Comparison of ENCODE assay signal across 1 cellular context in the genomic region with DNA sequence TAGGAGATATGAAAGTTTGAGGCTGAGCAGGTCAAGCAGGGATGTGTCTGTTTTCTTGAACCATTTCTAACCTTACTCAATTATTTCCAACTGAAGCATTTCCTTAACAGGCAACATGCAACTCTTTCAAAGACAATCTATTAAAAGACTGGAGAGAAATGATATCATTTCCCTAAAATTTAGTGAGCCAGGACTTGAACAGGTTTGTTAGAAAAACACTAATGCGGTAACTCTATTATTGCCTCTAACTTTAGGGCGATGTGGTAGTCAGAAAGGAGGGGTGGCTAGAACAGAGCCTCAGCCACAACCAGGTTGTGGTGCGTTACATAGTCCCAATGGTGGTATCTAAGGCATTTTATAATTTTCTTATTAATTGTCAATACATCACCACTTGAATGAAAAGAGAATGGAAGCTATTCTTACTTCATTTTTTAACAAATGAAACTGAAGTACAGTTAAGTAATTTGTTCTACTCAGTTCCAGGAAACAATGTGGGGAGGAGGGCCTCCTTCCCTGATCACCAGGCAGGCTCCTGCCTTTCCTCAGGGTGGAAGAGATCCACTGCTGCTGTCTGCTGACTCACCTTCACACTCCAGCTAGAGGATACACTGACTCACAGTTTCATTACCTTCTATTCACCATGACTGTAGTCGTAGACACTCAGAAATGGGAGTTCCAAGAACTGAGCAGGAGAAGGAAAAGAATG.
TF ChIP-seq lines count a peak whose summit lies in the region.

No MANE protein-coding gene starts in this region.

TF ChIP-seq in HEK293, 187 proteins besides CTCF, POLR2A, EP300 and RAD21 (continued from another document):
- TF ChIP-seq, protein P1, sequence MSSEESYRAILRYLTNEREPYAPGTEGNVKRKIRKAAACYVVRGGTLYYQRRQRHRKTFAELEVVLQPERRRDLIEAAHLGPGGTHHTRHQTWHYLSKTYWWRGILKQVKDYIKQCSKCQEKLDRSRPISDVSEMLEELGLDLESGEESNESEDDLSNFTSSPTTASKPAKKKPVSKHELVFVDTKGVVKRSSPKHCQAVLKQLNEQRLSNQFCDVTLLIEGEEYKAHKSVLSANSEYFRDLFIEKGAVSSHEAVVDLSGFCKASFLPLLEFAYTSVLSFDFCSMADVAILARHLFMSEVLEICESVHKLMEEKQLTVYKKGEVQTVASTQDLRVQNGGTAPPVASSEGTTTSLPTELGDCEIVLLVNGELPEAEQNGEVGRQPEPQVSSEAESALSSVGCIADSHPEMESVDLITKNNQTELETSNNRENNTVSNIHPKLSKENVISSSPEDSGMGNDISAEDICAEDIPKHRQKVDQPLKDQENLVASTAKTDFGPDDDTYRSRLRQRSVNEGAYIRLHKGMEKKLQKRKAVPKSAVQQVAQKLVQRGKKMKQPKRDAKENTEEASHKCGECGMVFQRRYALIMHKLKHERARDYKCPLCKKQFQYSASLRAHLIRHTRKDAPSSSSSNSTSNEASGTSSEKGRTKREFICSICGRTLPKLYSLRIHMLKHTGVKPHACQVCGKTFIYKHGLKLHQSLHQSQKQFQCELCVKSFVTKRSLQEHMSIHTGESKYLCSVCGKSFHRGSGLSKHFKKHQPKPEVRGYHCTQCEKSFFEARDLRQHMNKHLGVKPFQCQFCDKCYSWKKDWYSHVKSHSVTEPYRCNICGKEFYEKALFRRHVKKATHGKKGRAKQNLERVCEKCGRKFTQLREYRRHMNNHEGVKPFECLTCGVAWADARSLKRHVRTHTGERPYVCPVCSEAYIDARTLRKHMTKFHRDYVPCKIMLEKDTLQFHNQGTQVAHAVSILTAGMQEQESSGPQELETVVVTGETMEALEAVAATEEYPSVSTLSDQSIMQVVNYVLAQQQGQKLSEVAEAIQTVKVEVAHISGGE (tag by site-specific recombination; conservative IDR thresholded peaks at IDR 0.05; ENCODE audit: low read depth) = no peak
- TF ChIP-seq GLIS1 (tag by site-specific recombination; IDR thresholded peaks at IDR 0.05) = no peak
- TF ChIP-seq KLF9 (tag by site-specific recombination; IDR thresholded peaks at IDR 0.05; ENCODE audit: low read depth) = no peak
- TF ChIP-seq YY1 (tag by site-specific recombination; IDR thresholded peaks at IDR 0.05) = no peak
- peak; percentile 35; the same call in 1 of the 2 replicates for TF ChIP-seq PRDM1 (tag by site-specific recombination; IDR thresholded peaks at IDR 0.05)
- TF ChIP-seq, protein P2, sequence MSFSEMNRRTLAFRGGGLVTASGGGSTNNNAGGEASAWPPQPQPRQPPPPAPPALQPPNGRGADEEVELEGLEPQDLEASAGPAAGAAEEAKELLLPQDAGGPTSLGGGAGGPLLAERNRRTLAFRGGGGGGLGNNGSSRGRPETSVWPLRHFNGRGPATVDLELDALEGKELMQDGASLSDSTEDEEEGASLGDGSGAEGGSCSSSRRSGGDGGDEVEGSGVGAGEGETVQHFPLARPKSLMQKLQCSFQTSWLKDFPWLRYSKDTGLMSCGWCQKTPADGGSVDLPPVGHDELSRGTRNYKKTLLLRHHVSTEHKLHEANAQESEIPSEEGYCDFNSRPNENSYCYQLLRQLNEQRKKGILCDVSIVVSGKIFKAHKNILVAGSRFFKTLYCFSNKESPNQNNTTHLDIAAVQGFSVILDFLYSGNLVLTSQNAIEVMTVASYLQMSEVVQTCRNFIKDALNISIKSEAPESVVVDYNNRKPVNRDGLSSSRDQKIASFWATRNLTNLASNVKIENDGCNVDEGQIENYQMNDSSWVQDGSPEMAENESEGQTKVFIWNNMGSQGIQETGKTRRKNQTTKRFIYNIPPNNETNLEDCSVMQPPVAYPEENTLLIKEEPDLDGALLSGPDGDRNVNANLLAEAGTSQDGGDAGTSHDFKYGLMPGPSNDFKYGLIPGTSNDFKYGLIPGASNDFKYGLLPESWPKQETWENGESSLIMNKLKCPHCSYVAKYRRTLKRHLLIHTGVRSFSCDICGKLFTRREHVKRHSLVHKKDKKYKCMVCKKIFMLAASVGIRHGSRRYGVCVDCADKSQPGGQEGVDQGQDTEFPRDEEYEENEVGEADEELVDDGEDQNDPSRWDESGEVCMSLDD (tag by site-specific recombination; IDR thresholded peaks at IDR 0.05) = no peak
- peak; percentile 59 for TF ChIP-seq ZNF10 (tag by site-specific recombination; IDR thresholded peaks at IDR 0.05)
- 0 out of 2 replicates have a peak, but pooled peaks have one; percentile 15 for TF ChIP-seq SP7 (tag by site-specific recombination; IDR thresholded peaks at IDR 0.05)
- TF ChIP-seq ZSCAN16 (tag by site-specific recombination; IDR thresholded peaks at IDR 0.05) = no peak
- TF ChIP-seq ZNF184 (tag by site-specific recombination; IDR thresholded peaks at IDR 0.05) = 0 out of 2 replicates have a peak, but pooled peaks have one; percentile 17
- TF ChIP-seq ZNF621 (tag by site-specific recombination; IDR thresholded peaks at IDR 0.05) = no peak
- no peak for TF ChIP-seq ZNF214 (tag by site-specific recombination; IDR thresholded peaks at IDR 0.05; ENCODE audit: borderline replicate concordance)
- TF ChIP-seq ZNF600 (tag by site-specific recombination; IDR thresholded peaks at IDR 0.05) = peak; percentile 39; the same call in 1 of the 2 replicates
- TF ChIP-seq ZNF830 (tag by site-specific recombination; IDR thresholded peaks at IDR 0.05; ENCODE audit: low read depth) = no peak
- TF ChIP-seq, protein P3, sequence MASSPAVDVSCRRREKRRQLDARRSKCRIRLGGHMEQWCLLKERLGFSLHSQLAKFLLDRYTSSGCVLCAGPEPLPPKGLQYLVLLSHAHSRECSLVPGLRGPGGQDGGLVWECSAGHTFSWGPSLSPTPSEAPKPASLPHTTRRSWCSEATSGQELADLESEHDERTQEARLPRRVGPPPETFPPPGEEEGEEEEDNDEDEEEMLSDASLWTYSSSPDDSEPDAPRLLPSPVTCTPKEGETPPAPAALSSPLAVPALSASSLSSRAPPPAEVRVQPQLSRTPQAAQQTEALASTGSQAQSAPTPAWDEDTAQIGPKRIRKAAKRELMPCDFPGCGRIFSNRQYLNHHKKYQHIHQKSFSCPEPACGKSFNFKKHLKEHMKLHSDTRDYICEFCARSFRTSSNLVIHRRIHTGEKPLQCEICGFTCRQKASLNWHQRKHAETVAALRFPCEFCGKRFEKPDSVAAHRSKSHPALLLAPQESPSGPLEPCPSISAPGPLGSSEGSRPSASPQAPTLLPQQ (tag by site-specific recombination; IDR thresholded peaks at IDR 0.05) = no peak
- no peak for TF ChIP-seq ZNF560 (tag by site-specific recombination; IDR thresholded peaks at IDR 0.05; ENCODE audit: borderline replicate concordance)
- peak; percentile 84 for TF ChIP-seq ZBTB17 (tag by site-specific recombination; IDR thresholded peaks at IDR 0.05)
- no peak for TF ChIP-seq ZNF707 (tag by site-specific recombination; IDR thresholded peaks at IDR 0.05)
- no peak for TF ChIP-seq ZNF626 (tag by site-specific recombination; IDR thresholded peaks at IDR 0.05)
- TF ChIP-seq BCL11B (tag by site-specific recombination; IDR thresholded peaks at IDR 0.05; ENCODE audit: low read depth) = no peak
- TF ChIP-seq, protein P4, sequence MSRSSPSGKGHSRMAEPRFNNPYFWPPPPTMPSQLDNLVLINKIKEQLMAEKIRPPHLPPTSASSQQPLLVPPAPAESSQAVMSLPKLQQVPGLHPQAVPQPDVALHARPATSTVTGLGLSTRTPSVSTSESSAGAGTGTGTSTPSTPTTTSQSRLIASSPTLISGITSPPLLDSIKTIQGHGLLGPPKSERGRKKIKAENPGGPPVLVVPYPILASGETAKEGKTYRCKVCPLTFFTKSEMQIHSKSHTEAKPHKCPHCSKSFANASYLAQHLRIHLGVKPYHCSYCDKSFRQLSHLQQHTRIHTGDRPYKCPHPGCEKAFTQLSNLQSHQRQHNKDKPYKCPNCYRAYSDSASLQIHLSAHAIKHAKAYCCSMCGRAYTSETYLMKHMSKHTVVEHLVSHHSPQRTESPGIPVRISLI (tag by site-specific recombination; IDR thresholded peaks at IDR 0.05) = no peak
- no peak for TF ChIP-seq ZNF223 (tag by site-specific recombination; IDR thresholded peaks at IDR 0.05)
- TF ChIP-seq, protein P5, sequence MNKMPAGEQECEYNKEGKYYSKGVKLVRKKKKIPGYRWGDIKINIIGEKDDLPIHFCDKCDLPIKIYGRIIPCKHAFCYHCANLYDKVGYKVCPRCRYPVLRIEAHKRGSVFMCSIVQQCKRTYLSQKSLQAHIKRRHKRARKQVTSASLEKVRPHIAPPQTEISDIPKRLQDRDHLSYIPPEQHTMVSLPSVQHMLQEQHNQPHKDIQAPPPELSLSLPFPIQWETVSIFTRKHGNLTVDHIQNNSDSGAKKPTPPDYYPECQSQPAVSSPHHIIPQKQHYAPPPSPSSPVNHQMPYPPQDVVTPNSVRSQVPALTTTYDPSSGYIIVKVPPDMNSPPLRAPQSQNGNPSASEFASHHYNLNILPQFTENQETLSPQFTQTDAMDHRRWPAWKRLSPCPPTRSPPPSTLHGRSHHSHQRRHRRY (tag by site-specific recombination; IDR thresholded peaks at IDR 0.05) = no peak
- TF ChIP-seq ZNF16 (tag by site-specific recombination; IDR thresholded peaks at IDR 0.05; ENCODE audit: low read depth) = no peak
- TF ChIP-seq, protein P6, sequence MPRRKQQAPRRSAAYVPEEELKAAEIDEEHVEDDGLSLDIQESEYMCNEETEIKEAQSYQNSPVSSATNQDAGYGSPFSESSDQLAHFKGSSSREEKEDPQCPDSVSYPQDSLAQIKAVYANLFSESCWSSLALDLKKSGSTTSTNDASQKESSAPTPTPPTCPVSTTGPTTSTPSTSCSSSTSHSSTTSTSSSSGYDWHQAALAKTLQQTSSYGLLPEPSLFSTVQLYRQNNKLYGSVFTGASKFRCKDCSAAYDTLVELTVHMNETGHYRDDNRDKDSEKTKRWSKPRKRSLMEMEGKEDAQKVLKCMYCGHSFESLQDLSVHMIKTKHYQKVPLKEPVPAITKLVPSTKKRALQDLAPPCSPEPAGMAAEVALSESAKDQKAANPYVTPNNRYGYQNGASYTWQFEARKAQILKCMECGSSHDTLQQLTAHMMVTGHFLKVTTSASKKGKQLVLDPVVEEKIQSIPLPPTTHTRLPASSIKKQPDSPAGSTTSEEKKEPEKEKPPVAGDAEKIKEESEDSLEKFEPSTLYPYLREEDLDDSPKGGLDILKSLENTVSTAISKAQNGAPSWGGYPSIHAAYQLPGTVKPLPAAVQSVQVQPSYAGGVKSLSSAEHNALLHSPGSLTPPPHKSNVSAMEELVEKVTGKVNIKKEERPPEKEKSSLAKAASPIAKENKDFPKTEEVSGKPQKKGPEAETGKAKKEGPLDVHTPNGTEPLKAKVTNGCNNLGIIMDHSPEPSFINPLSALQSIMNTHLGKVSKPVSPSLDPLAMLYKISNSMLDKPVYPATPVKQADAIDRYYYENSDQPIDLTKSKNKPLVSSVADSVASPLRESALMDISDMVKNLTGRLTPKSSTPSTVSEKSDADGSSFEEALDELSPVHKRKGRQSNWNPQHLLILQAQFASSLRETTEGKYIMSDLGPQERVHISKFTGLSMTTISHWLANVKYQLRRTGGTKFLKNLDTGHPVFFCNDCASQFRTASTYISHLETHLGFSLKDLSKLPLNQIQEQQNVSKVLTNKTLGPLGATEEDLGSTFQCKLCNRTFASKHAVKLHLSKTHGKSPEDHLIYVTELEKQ (tag by site-specific recombination; IDR thresholded peaks at IDR 0.05; ENCODE audit: borderline replicate concordance) = no peak
- no peak for TF ChIP-seq ZSCAN30 (tag by site-specific recombination; IDR thresholded peaks at IDR 0.05)
